ENCODE assay signal across 9 cellular contexts in genomic region chr12:48969847-48970701, GRCh38. TPM values are rescaled to one million over a fixed set of nuclear protein-coding genes. Genes with fewer than 3 reads are reported as not detected.
DNase-seq lines count a peak whose midpoint lies in the region; ATAC-seq, FAIRE-seq and TF ChIP-seq lines count a peak whose summit lies in the region.
"Had no signal": no experiment of that assay in that cellular context is flagged by ENCODE, and none has a peak within 500 bp of the region (broad histone marks: within the 10 kb centered on the region; RNA-seq: fewer than 3 reads in every experiment).

No MANE protein-coding gene starts in this region.

- FAIRE-seq in HepG2 (lab: Jason Lieb, UNC): no peak

- no peak overlapping the region for H3K27ac Mint-ChIP-seq in activated naive CD8-positive, alpha-beta T cell treated with anti-CD3 and anti-CD28 coated beads for 36 hours
- H3K27ac Mint-ChIP-seq in type B pancreatic cell: peak overlapping the region; percentile 89

- H3K4me1 ChIP-seq in HepG2 (ENCODE audit: insufficient read depth, low read length): peaks cover 50% of the 10 kb centered on the region

- 26% methylated on average over 5 of the region's 77 CpGs for WGBS in HepG2 (ENCODE audit: low lambda C conversion rate)

- no peak overlapping the region for H2AFZ ChIP-seq in HepG2 (ENCODE audit: low read length)

- H3K27me3 Mint-ChIP-seq in activated naive CD8-positive, alpha-beta T cell treated with anti-CD3 and anti-CD28 coated beads for 36 hours: peaks cover 54% of the 10 kb centered on the region
- peaks cover 87% of the 10 kb centered on the region for H3K27me3 Mint-ChIP-seq in type B pancreatic cell

- peak overlapping the region; percentile 78 for H3K4me2 ChIP-seq in HepG2 (ENCODE audit: low read depth, low read length)

- no peak overlapping the region for H3K4me3 Mint-ChIP-seq in activated naive CD8-positive, alpha-beta T cell treated with anti-CD3 and anti-CD28 coated beads for 36 hours
- H3K4me3 Mint-ChIP-seq in type B pancreatic cell: peak overlapping the region; percentile 89

- TF ChIP-seq POLR2A in HepG2 (IDR thresholded peaks at IDR 0.05; ENCODE audit: insufficient read depth in 1 of 2, low read depth in 2 of 2, low read length in 2 of 2): no peak

- no peaks in the 10 kb centered on the region for H3K79me2 ChIP-seq in HepG2 (ENCODE audit: insufficient read depth, low read length)

- peaks cover 33% of the 10 kb centered on the region for H3K4me1 Mint-ChIP-seq in activated naive CD8-positive, alpha-beta T cell treated with anti-CD3 and anti-CD28 coated beads for 36 hours
- H3K4me1 Mint-ChIP-seq in type B pancreatic cell (ENCODE audit: unreplicated experiment): peaks cover 19% of the 10 kb centered on the region

- TF ChIP-seq CTCF in HepG2 (CRISPR knock-in tag; IDR thresholded peaks at IDR 0.05): peak; percentile 58
- TF ChIP-seq CTCF in type B pancreatic cell (conservative IDR thresholded peaks at IDR 0.05): peak; percentile 21

- peak; percentile 60 for ATAC-seq in HepG2
- no peak for ATAC-seq in GM18909 (IDR thresholded peaks at IDR 0.05; ENCODE audit: poor library complexity, unreplicated experiment)
- ATAC-seq in HG02678 (IDR thresholded peaks at IDR 0.05; ENCODE audit: unreplicated experiment): no peak

- TF ChIP-seq RAD21 in HepG2 (CRISPR knock-in tag; IDR thresholded peaks at IDR 0.05): no peak

- CTCF ChIA-PET in HepG2 (lab: Yijun Ruan, JAX; ENCODE audit: low intra/inter-chr PET ratio, low total read pairs): no interaction called here

- in situ Hi-C loops in HepG2 (cut with HindIII; ENCODE audit: extremely low pct_ligation_motif_present, low pct_unique_long_range_greater_than_20kb): no loop called here

- DNase-seq in activated gamma-delta T cell (lab: John Stamatoyannopoulos, UW) (peak; percentile 19), activated gamma-delta T cell treated with Interleukin-2 at 50 U/mL for 16 hours (no peak), HepG2 (ENCODE audit: low spot score) (no peak), type B pancreatic cell (ENCODE audit: extremely low spot score, unreplicated experiment) (no peak), A172 (ENCODE audit: low spot score) (no peak)
- peak; percentile 52 for DNase-seq in activated naive CD8-positive, alpha-beta T cell treated with anti-CD3 and anti-CD28 coated beads for 36 hours

- no peak overlapping the region for H3K27ac ChIP-seq in HepG2 (ENCODE audit: extremely low read length, insufficient read depth, low read length)

- POLR2A ChIA-PET in HepG2 (lab: Yijun Ruan, JAX): interaction anchor here (1.6 kb wide), 1 partner anchor 13 kb away, joined by 7 read pairs; the partner anchor contains the start of gene ARF3

- intact Hi-C loops in HepG2 (cut with micrococcal nuclease; ENCODE audit: unreplicated experiment): no loop called here

- no peaks in the 10 kb centered on the region for H3K36me3 Mint-ChIP-seq in activated naive CD8-positive, alpha-beta T cell treated with anti-CD3 and anti-CD28 coated beads for 36 hours
- H3K36me3 Mint-ChIP-seq in type B pancreatic cell: no peaks in the 10 kb centered on the region

- H3K27me3 ChIP-seq in HepG2 (ENCODE audit: control insufficient read depth in 1 of 2, insufficient read depth in 2 of 2, low read length in 2 of 2): peaks cover 24 to 90% of the 10 kb centered on the region in 2 experiments

- peaks cover 9% of the 10 kb centered on the region; the same call in 1 of the 2 replicates for H4K20me1 ChIP-seq in HepG2 (ENCODE audit: insufficient read depth, low read length)

- H3K9me3 ChIP-seq in HepG2 (ENCODE audit: low read length): no peaks in the 10 kb centered on the region

- BruUV-seq in HepG2 (replicated peaks; lab: Mats Ljungman, UMichigan): no TSS peak

- peak overlapping the region; percentile 17 to 72 (median 36); a peak in 5 of 6 replicates for H3K4me3 ChIP-seq in HepG2 (replicated peaks in 1 of 3; ENCODE audit: insufficient read depth in 1 of 3, low read depth in 2 of 3, low read length in 3 of 3)

- H3K9ac ChIP-seq in HepG2 (ENCODE audit: insufficient read depth, low read depth, low read length): no peak overlapping the region

- no peaks in the 10 kb centered on the region for H3K36me3 ChIP-seq in HepG2 (replicated peaks in 1 of 2; ENCODE audit: control insufficient read depth in 1 of 2, insufficient read depth in 2 of 2, low read length in 2 of 2)

- TF ChIP-seq EP300 in HepG2 (IDR thresholded peaks at IDR 0.05; ENCODE audit: low read depth in 2 of 2, low read length in 2 of 2) (no peak), HepG2 (CRISPR knock-in tag; IDR thresholded peaks at IDR 0.05; ENCODE audit: borderline replicate concordance) (no peak)

- H3K9me3 Mint-ChIP-seq in activated naive CD8-positive, alpha-beta T cell treated with anti-CD3 and anti-CD28 coated beads for 36 hours: no peaks in the 10 kb centered on the region
- no peaks in the 10 kb centered on the region for H3K9me3 Mint-ChIP-seq in type B pancreatic cell

RNA-seq across cellular contexts. Expression of gene WNT10B, which starts 1.5 kb away (rescaled TPM):
- under 1 TPM; 0.24 to 0.39 TPM for total RNA-seq in activated naive CD8-positive, alpha-beta T cell treated with anti-CD3 and anti-CD28 coated beads for 36 hours
- total RNA-seq in HepG2 (2016; rRNA removed; fragmentation: Illumina TruSeq; extraction: Trizol) (0.09 TPM in 1 of 2 replicates, not detected in the other), type B pancreatic cell (ENCODE audit: low replicate concordance) (6.2 and 6.3 TPM in 2 replicates)
- total RNA-seq in HepG2 (2016; cell fraction: cytosol; rRNA removed; fragmentation: Illumina TruSeq; extraction: Trizol; ENCODE audit: low read depth): not detected in 2 replicates
- total RNA-seq in HepG2 (2016; cell fraction: insoluble cytoplasmic fraction; rRNA removed; fragmentation: Illumina TruSeq; extraction: Trizol): not detected in 2 replicates
- 0.14 TPM in 1 of 2 replicates, not detected in the other for total RNA-seq in HepG2 (2016; cell fraction: membrane; rRNA removed; fragmentation: Illumina TruSeq; extraction: Trizol)
- total RNA-seq in HepG2 (2016; cell fraction: nucleus; rRNA removed; fragmentation: Illumina TruSeq; extraction: Trizol): not detected in 2 replicates
- 0.05 and 0.12 TPM in 2 replicates for polyA plus RNA-seq in HepG2 (2011; rRNA removed)
- 0.04 and 0.08 TPM in 2 replicates for polyA plus RNA-seq in HepG2 (2011; cell fraction: cytosol; rRNA removed)
- 0.48 and 0.64 TPM in 2 replicates for polyA plus RNA-seq in HepG2 (2011; cell fraction: nucleus; rRNA removed)
- polyA plus RNA-seq in HepG2 (2012): not detected in 2 replicates
- not detected in 2 replicates for polyA plus RNA-seq in HepG2 (2016; cell fraction: cytosol; fragmentation: Illumina TruSeq; extraction: Trizol; ENCODE audit: low read depth)
- not detected in 2 replicates for polyA plus RNA-seq in HepG2 (2016; cell fraction: insoluble cytoplasmic fraction; fragmentation: Illumina TruSeq; extraction: Trizol; ENCODE audit: low read depth)
- polyA plus RNA-seq in HepG2 (2016; cell fraction: membrane; fragmentation: Illumina TruSeq; extraction: Trizol; ENCODE audit: low read depth): not detected in 2 replicates
- 0.21 and 0.33 TPM in 2 replicates for polyA plus RNA-seq in HepG2 (2016; cell fraction: nucleus; fragmentation: Illumina TruSeq; extraction: Trizol; ENCODE audit: insufficient read depth, low read depth)
- 0.18 and 1.6 TPM in 2 replicates for polyA minus RNA-seq in HepG2 (2011; rRNA and poly(A)+ RNA removed; ENCODE audit: low replicate concordance)
- polyA minus RNA-seq in HepG2 (2011; cell fraction: cytosol; rRNA and poly(A)+ RNA removed): 1.8 TPM in 1 of 2 replicates, not detected in the other
- polyA minus RNA-seq in HepG2 (2011; cell fraction: nucleus; rRNA and poly(A)+ RNA removed): not detected in 2 replicates
- 0.36 and 1.5 TPM in 2 replicates for total RNA-seq in A172 (2014; rRNA removed; shearing (Covaris generic))

RNA-seq across cellular contexts. Expression of gene WNT1, which starts 8.0 kb away (rescaled TPM):
- total RNA-seq in activated naive CD8-positive, alpha-beta T cell treated with anti-CD3 and anti-CD28 coated beads for 36 hours: not detected
- total RNA-seq in HepG2 (2016; rRNA removed; fragmentation: Illumina TruSeq; extraction: Trizol) (not detected in 2 replicates), type B pancreatic cell (ENCODE audit: low replicate concordance) (28.9 TPM in 1 of 2 replicates, not detected in the other)
- not detected in 2 replicates for total RNA-seq in HepG2 (2016; cell fraction: cytosol; rRNA removed; fragmentation: Illumina TruSeq; extraction: Trizol; ENCODE audit: low read depth)
- not detected in 2 replicates for total RNA-seq in HepG2 (2016; cell fraction: insoluble cytoplasmic fraction; rRNA removed; fragmentation: Illumina TruSeq; extraction: Trizol)
- total RNA-seq in HepG2 (2016; cell fraction: membrane; rRNA removed; fragmentation: Illumina TruSeq; extraction: Trizol): not detected in 2 replicates
- not detected in 2 replicates for total RNA-seq in HepG2 (2016; cell fraction: nucleus; rRNA removed; fragmentation: Illumina TruSeq; extraction: Trizol)
- not detected in 2 replicates for polyA plus RNA-seq in HepG2 (2011; rRNA removed)
- not detected in 2 replicates for polyA plus RNA-seq in HepG2 (2011; cell fraction: cytosol; rRNA removed)
- not detected in 2 replicates for polyA plus RNA-seq in HepG2 (2011; cell fraction: nucleus; rRNA removed)
- not detected in 2 replicates for polyA plus RNA-seq in HepG2 (2012)
- polyA plus RNA-seq in HepG2 (2016; cell fraction: cytosol; fragmentation: Illumina TruSeq; extraction: Trizol; ENCODE audit: low read depth): not detected in 2 replicates
- polyA plus RNA-seq in HepG2 (2016; cell fraction: insoluble cytoplasmic fraction; fragmentation: Illumina TruSeq; extraction: Trizol; ENCODE audit: low read depth): not detected in 2 replicates
- polyA plus RNA-seq in HepG2 (2016; cell fraction: membrane; fragmentation: Illumina TruSeq; extraction: Trizol; ENCODE audit: low read depth): not detected in 2 replicates
- not detected in 2 replicates for polyA plus RNA-seq in HepG2 (2016; cell fraction: nucleus; fragmentation: Illumina TruSeq; extraction: Trizol; ENCODE audit: insufficient read depth, low read depth)
- polyA minus RNA-seq in HepG2 (2011; rRNA and poly(A)+ RNA removed; ENCODE audit: low replicate concordance): not detected in 2 replicates
- polyA minus RNA-seq in HepG2 (2011; cell fraction: cytosol; rRNA and poly(A)+ RNA removed): not detected in 2 replicates
- not detected in 2 replicates for polyA minus RNA-seq in HepG2 (2011; cell fraction: nucleus; rRNA and poly(A)+ RNA removed)
- not detected in 2 replicates for total RNA-seq in A172 (2014; rRNA removed; shearing (Covaris generic))
- total RNA-seq: SK-MEL-5 had no signal

RNA-seq across cellular contexts. Expression of gene ARF3, which starts 12.8 kb away (rescaled TPM):
- 10 to 100 TPM; 81.8 to 82.5 TPM for total RNA-seq in activated naive CD8-positive, alpha-beta T cell treated with anti-CD3 and anti-CD28 coated beads for 36 hours
- 48.4 and 53.8 TPM in 2 replicates for total RNA-seq in HepG2 (2016; rRNA removed; fragmentation: Illumina TruSeq; extraction: Trizol)
- 12.0 and 15.8 TPM in 2 replicates for total RNA-seq in HepG2 (2016; cell fraction: cytosol; rRNA removed; fragmentation: Illumina TruSeq; extraction: Trizol; ENCODE audit: low read depth)
- 43.0 and 57.4 TPM in 2 replicates for total RNA-seq in HepG2 (2016; cell fraction: insoluble cytoplasmic fraction; rRNA removed; fragmentation: Illumina TruSeq; extraction: Trizol)
- 15.7 and 16.6 TPM in 2 replicates for total RNA-seq in HepG2 (2016; cell fraction: membrane; rRNA removed; fragmentation: Illumina TruSeq; extraction: Trizol)
- total RNA-seq in HepG2 (2016; cell fraction: nucleus; rRNA removed; fragmentation: Illumina TruSeq; extraction: Trizol): 20.9 and 24.1 TPM in 2 replicates
- 57.9 and 60.0 TPM in 2 replicates for polyA plus RNA-seq in HepG2 (2011; rRNA removed)
- 60.3 and 60.4 TPM in 2 replicates for polyA plus RNA-seq in HepG2 (2011; cell fraction: cytosol; rRNA removed)
- 32.8 and 38.8 TPM in 2 replicates for polyA plus RNA-seq in HepG2 (2011; cell fraction: nucleus; rRNA removed)
- polyA plus RNA-seq in HepG2 (2012): 39.0 and 41.4 TPM in 2 replicates
- polyA plus RNA-seq in HepG2 (2016; cell fraction: cytosol; fragmentation: Illumina TruSeq; extraction: Trizol; ENCODE audit: low read depth): 11.9 and 13.5 TPM in 2 replicates
- 76.4 and 85.2 TPM in 2 replicates for polyA plus RNA-seq in HepG2 (2016; cell fraction: insoluble cytoplasmic fraction; fragmentation: Illumina TruSeq; extraction: Trizol; ENCODE audit: low read depth)
- 13.7 and 16.3 TPM in 2 replicates for polyA plus RNA-seq in HepG2 (2016; cell fraction: membrane; fragmentation: Illumina TruSeq; extraction: Trizol; ENCODE audit: low read depth)
- 47.8 and 51.2 TPM in 2 replicates for polyA plus RNA-seq in HepG2 (2016; cell fraction: nucleus; fragmentation: Illumina TruSeq; extraction: Trizol; ENCODE audit: insufficient read depth, low read depth)
- 62.5 and 183 TPM in 2 replicates for polyA minus RNA-seq in HepG2 (2011; rRNA and poly(A)+ RNA removed; ENCODE audit: low replicate concordance)
- polyA minus RNA-seq in HepG2 (2011; cell fraction: cytosol; rRNA and poly(A)+ RNA removed): 19.9 and 22.8 TPM in 2 replicates
- 27.7 and 29.2 TPM in 2 replicates for polyA minus RNA-seq in HepG2 (2011; cell fraction: nucleus; rRNA and poly(A)+ RNA removed)
- 161 and 168 TPM in 2 replicates for total RNA-seq in type B pancreatic cell (ENCODE audit: low replicate concordance)
- total RNA-seq in A172 (2014; rRNA removed; shearing (Covaris generic)): 51.9 and 78.9 TPM in 2 replicates

RNA-seq across cellular contexts. Expression of gene DDN, which starts 29.1 kb away (rescaled TPM):
- total RNA-seq in activated naive CD8-positive, alpha-beta T cell treated with anti-CD3 and anti-CD28 coated beads for 36 hours: 1 to 10 TPM; 1.3 to 1.4 TPM
- 0.51 and 0.53 TPM in 2 replicates for total RNA-seq in HepG2 (2016; rRNA removed; fragmentation: Illumina TruSeq; extraction: Trizol)
- total RNA-seq in HepG2 (2016; cell fraction: cytosol; rRNA removed; fragmentation: Illumina TruSeq; extraction: Trizol; ENCODE audit: low read depth): 0.20 TPM in 1 of 2 replicates, not detected in the other
- 0.43 and 0.54 TPM in 2 replicates for total RNA-seq in HepG2 (2016; cell fraction: insoluble cytoplasmic fraction; rRNA removed; fragmentation: Illumina TruSeq; extraction: Trizol)
- 0.46 and 0.52 TPM in 2 replicates for total RNA-seq in HepG2 (2016; cell fraction: membrane; rRNA removed; fragmentation: Illumina TruSeq; extraction: Trizol)
- total RNA-seq in HepG2 (2016; cell fraction: nucleus; rRNA removed; fragmentation: Illumina TruSeq; extraction: Trizol): 0.34 and 0.62 TPM in 2 replicates
- polyA plus RNA-seq in HepG2 (2011; rRNA removed): 0.24 and 0.33 TPM in 2 replicates
- 0.21 and 0.34 TPM in 2 replicates for polyA plus RNA-seq in HepG2 (2011; cell fraction: cytosol; rRNA removed)
- polyA plus RNA-seq in HepG2 (2011; cell fraction: nucleus; rRNA removed): 0.47 and 0.83 TPM in 2 replicates
- 0.48 and 0.69 TPM in 2 replicates for polyA plus RNA-seq in HepG2 (2012)
- 0.20 and 0.28 TPM in 2 replicates for polyA plus RNA-seq in HepG2 (2016; cell fraction: cytosol; fragmentation: Illumina TruSeq; extraction: Trizol; ENCODE audit: low read depth)
- polyA plus RNA-seq in HepG2 (2016; cell fraction: insoluble cytoplasmic fraction; fragmentation: Illumina TruSeq; extraction: Trizol; ENCODE audit: low read depth): 0.58 and 0.73 TPM in 2 replicates
- polyA plus RNA-seq in HepG2 (2016; cell fraction: membrane; fragmentation: Illumina TruSeq; extraction: Trizol; ENCODE audit: low read depth): 0.48 and 0.58 TPM in 2 replicates
- polyA plus RNA-seq in HepG2 (2016; cell fraction: nucleus; fragmentation: Illumina TruSeq; extraction: Trizol; ENCODE audit: insufficient read depth, low read depth): 1.2 and 1.3 TPM in 2 replicates
- polyA minus RNA-seq in HepG2 (2011; rRNA and poly(A)+ RNA removed; ENCODE audit: low replicate concordance): 0.46 and 5.3 TPM in 2 replicates
- polyA minus RNA-seq in HepG2 (2011; cell fraction: cytosol; rRNA and poly(A)+ RNA removed): 0.44 and 0.49 TPM in 2 replicates
- polyA minus RNA-seq in HepG2 (2011; cell fraction: nucleus; rRNA and poly(A)+ RNA removed): 0.25 and 0.39 TPM in 2 replicates
- total RNA-seq in type B pancreatic cell (ENCODE audit: low replicate concordance): 0.45 and 8.8 TPM in 2 replicates
- total RNA-seq in A172 (2014; rRNA removed; shearing (Covaris generic)): 0.03 and 0.19 TPM in 2 replicates

RNA-seq across cellular contexts. Expression of gene FKBP11, which starts 44.8 kb away (rescaled TPM):
- total RNA-seq in activated naive CD8-positive, alpha-beta T cell treated with anti-CD3 and anti-CD28 coated beads for 36 hours: 100 to 1,000 TPM in 1 of 2 experiments, 10 to 100 TPM in 1; 97.4 to 104 TPM
- total RNA-seq in HepG2 (2016; rRNA removed; fragmentation: Illumina TruSeq; extraction: Trizol): 6.0 and 15.5 TPM in 2 replicates
- total RNA-seq in HepG2 (2016; cell fraction: cytosol; rRNA removed; fragmentation: Illumina TruSeq; extraction: Trizol; ENCODE audit: low read depth): 4.2 and 6.5 TPM in 2 replicates
- 5.5 and 12.8 TPM in 2 replicates for total RNA-seq in HepG2 (2016; cell fraction: insoluble cytoplasmic fraction; rRNA removed; fragmentation: Illumina TruSeq; extraction: Trizol)
- total RNA-seq in HepG2 (2016; cell fraction: membrane; rRNA removed; fragmentation: Illumina TruSeq; extraction: Trizol): 3.1 and 4.5 TPM in 2 replicates
- total RNA-seq in HepG2 (2016; cell fraction: nucleus; rRNA removed; fragmentation: Illumina TruSeq; extraction: Trizol): 15.3 and 19.2 TPM in 2 replicates
- 19.4 and 24.2 TPM in 2 replicates for polyA plus RNA-seq in HepG2 (2011; rRNA removed)
- polyA plus RNA-seq in HepG2 (2011; cell fraction: cytosol; rRNA removed): 14.4 and 16.8 TPM in 2 replicates
- 32.6 and 35.0 TPM in 2 replicates for polyA plus RNA-seq in HepG2 (2011; cell fraction: nucleus; rRNA removed)
- 12.9 and 14.4 TPM in 2 replicates for polyA plus RNA-seq in HepG2 (2012)
- 4.6 and 5.1 TPM in 2 replicates for polyA plus RNA-seq in HepG2 (2016; cell fraction: cytosol; fragmentation: Illumina TruSeq; extraction: Trizol; ENCODE audit: low read depth)
- polyA plus RNA-seq in HepG2 (2016; cell fraction: insoluble cytoplasmic fraction; fragmentation: Illumina TruSeq; extraction: Trizol; ENCODE audit: low read depth): 10.0 and 12.0 TPM in 2 replicates
- 4.5 and 4.9 TPM in 2 replicates for polyA plus RNA-seq in HepG2 (2016; cell fraction: membrane; fragmentation: Illumina TruSeq; extraction: Trizol; ENCODE audit: low read depth)
- polyA plus RNA-seq in HepG2 (2016; cell fraction: nucleus; fragmentation: Illumina TruSeq; extraction: Trizol; ENCODE audit: insufficient read depth, low read depth): 55.0 and 59.9 TPM in 2 replicates
- polyA minus RNA-seq in HepG2 (2011; rRNA and poly(A)+ RNA removed; ENCODE audit: low replicate concordance): 11.0 and 47.3 TPM in 2 replicates
- 5.6 and 6.8 TPM in 2 replicates for polyA minus RNA-seq in HepG2 (2011; cell fraction: cytosol; rRNA and poly(A)+ RNA removed)
- 10.8 and 15.2 TPM in 2 replicates for polyA minus RNA-seq in HepG2 (2011; cell fraction: nucleus; rRNA and poly(A)+ RNA removed)
- total RNA-seq in type B pancreatic cell (ENCODE audit: low replicate concordance): 44.6 and 56.3 TPM in 2 replicates
- total RNA-seq in A172 (2014; rRNA removed; shearing (Covaris generic)): 2.8 and 3.3 TPM in 2 replicates

Comparison
In these comparisons a context has a peak if more than half of its experiments do, and no peak if none do; other contexts are left out.
1. DNase-seq: peak in activated gamma-delta T cell (single experiment) and activated naive CD8-positive, alpha-beta T cell treated with anti-CD3 and anti-CD28 coated beads for 36 hours (single experiment); none in activated gamma-delta T cell treated with Interleukin-2 at 50 U/mL for 16 hours (single experiment), HepG2 (single experiment), type B pancreatic cell (single experiment) and A172 (single experiment).